Comparison of ENCODE assay signal across 8 cellular contexts in the genomic region with DNA sequence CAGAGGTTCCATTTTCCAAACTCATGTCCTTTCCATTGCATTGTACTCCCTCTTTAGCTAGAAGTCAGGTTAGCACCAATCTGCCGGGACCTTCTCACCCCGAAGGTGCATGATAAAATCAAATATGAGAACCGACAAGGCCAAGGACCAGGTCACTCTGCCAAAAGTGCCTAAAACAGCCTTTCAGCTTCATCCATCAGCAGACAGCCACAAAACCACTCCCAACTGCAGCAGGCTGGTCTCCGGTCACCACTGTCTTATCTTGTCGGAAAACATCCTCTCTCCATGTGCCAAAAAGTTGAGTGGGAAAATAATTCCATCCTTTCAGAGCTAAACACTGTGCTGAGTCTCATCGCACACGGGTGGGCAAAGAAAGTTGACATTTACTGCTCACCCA. TPM values are rescaled to one million over a fixed set of nuclear protein-coding genes. Genes with fewer than 3 reads are reported as not detected.
DNase-seq lines count a peak whose midpoint lies in the region; ATAC-seq and TF ChIP-seq lines count a peak whose summit lies in the region.

No MANE protein-coding gene starts in this region.

- POLR2A ChIA-PET in activated CD4-positive, alpha-beta T cell treated with anti-CD3 and anti-CD28 coated beads for 36 hours (lab: Charles Lee) = no interaction called here
- POLR2A ChIA-PET in activated CD8-positive, alpha-beta T cell treated with anti-CD3 and anti-CD28 coated beads for 36 hours (lab: Charles Lee) = interaction anchor here (1.2 kb wide), 3 partner anchors 9 to 60 kb away, joined by 3 to 4 read pairs (median 4); a partner anchor contains a TSS

- no peaks in the 10 kb centered on the region for H3K27me3 Mint-ChIP-seq in activated CD4-positive, alpha-beta T cell treated with anti-CD3 and anti-CD28 coated beads for 36 hours
- no peaks in the 10 kb centered on the region for H3K27me3 Mint-ChIP-seq in activated CD8-positive, alpha-beta T cell treated with anti-CD3 and anti-CD28 coated beads for 36 hours

- no peak for ATAC-seq in activated CD4-positive, alpha-beta T cell treated with anti-CD3 and anti-CD28 coated beads for 36 hours
- no peak for ATAC-seq in activated CD8-positive, alpha-beta T cell treated with anti-CD3 and anti-CD28 coated beads for 36 hours
- ATAC-seq in GM19397 (IDR thresholded peaks at IDR 0.05; ENCODE audit: unreplicated experiment) (no peak), HG02642 (IDR thresholded peaks at IDR 0.05; ENCODE audit: poor library complexity, unreplicated experiment) (no peak)

- H3K4me3 ChIP-seq in iPS-20b (ENCODE audit: low read length) (peak overlapping the region; percentile 95), stomach smooth muscle (ENCODE audit: low read length in 2 of 2) (peak overlapping the region; percentile 91 to 94)

- peak overlapping the region; percentile 87 for H3K4me3 Mint-ChIP-seq in activated CD4-positive, alpha-beta T cell treated with anti-CD3 and anti-CD28 coated beads for 36 hours
- H3K4me3 Mint-ChIP-seq in activated CD8-positive, alpha-beta T cell treated with anti-CD3 and anti-CD28 coated beads for 36 hours = peak overlapping the region; percentile 96

- CTCF ChIA-PET in activated CD4-positive, alpha-beta T cell treated with anti-CD3 and anti-CD28 coated beads for 36 hours (lab: Charles Lee) = interaction anchor here (0.6 to 2.1 kb wide), 4 partner anchors 9 to 114 kb away, joined by 3 to 7 read pairs (median 4); no protein-coding TSS in a partner anchor
- CTCF ChIA-PET in activated CD8-positive, alpha-beta T cell treated with anti-CD3 and anti-CD28 coated beads for 36 hours (lab: Charles Lee) = interaction anchor here (1.0 kb wide), 1 partner anchor 64 kb away, joined by 3 read pairs; no protein-coding TSS in a partner anchor

- peaks cover 2% of the 10 kb centered on the region for H3K36me3 Mint-ChIP-seq in activated CD4-positive, alpha-beta T cell treated with anti-CD3 and anti-CD28 coated beads for 36 hours (ENCODE audit: low read depth)
- peaks cover 5% of the 10 kb centered on the region for H3K36me3 Mint-ChIP-seq in activated CD8-positive, alpha-beta T cell treated with anti-CD3 and anti-CD28 coated beads for 36 hours (ENCODE audit: low read depth)

- no peak overlapping the region for H3K27ac ChIP-seq in iPS-20b (ENCODE audit: low read length)
- no peak overlapping the region for H3K27ac ChIP-seq in stomach smooth muscle (ENCODE audit: low read length)

- H3K9me3 ChIP-seq in iPS-20b (ENCODE audit: insufficient read depth, low read depth, low read length) (no peaks in the 10 kb centered on the region), stomach smooth muscle (ENCODE audit: control insufficient read depth in 2 of 2, low read length in 2 of 2) (no peaks in the 10 kb centered on the region)

- peaks cover 53% of the 10 kb centered on the region for H3K4me1 Mint-ChIP-seq in activated CD4-positive, alpha-beta T cell treated with anti-CD3 and anti-CD28 coated beads for 36 hours
- H3K4me1 Mint-ChIP-seq in activated CD8-positive, alpha-beta T cell treated with anti-CD3 and anti-CD28 coated beads for 36 hours (ENCODE audit: low read depth) = peaks cover 48% of the 10 kb centered on the region

- peak overlapping the region; percentile 79 for H3K27ac Mint-ChIP-seq in activated CD4-positive, alpha-beta T cell treated with anti-CD3 and anti-CD28 coated beads for 36 hours
- peak overlapping the region; percentile 34 for H3K27ac Mint-ChIP-seq in activated CD8-positive, alpha-beta T cell treated with anti-CD3 and anti-CD28 coated beads for 36 hours

- H3K9me3 Mint-ChIP-seq in activated CD4-positive, alpha-beta T cell treated with anti-CD3 and anti-CD28 coated beads for 36 hours (ENCODE audit: low read depth) = no peaks in the 10 kb centered on the region
- H3K9me3 Mint-ChIP-seq in activated CD8-positive, alpha-beta T cell treated with anti-CD3 and anti-CD28 coated beads for 36 hours = no peaks in the 10 kb centered on the region

- peaks cover 8% of the 10 kb centered on the region; the same call in 1 of the 2 replicates for H3K27me3 ChIP-seq in iPS-20b (ENCODE audit: insufficient read depth, low read length)
- no peaks in the 10 kb centered on the region for H3K27me3 ChIP-seq in stomach smooth muscle (ENCODE audit: control insufficient read depth in 1 of 2, insufficient read depth in 2 of 2, low read length in 2 of 2)

- no peaks in the 10 kb centered on the region for H3K36me3 ChIP-seq in iPS-20b (ENCODE audit: insufficient read depth, low read depth, low read length)
- peaks cover 0 to under 1% of the 10 kb centered on the region in 2 donors for H3K36me3 ChIP-seq in stomach smooth muscle (ENCODE audit: control insufficient read depth in 2 of 2, insufficient read depth in 2 of 2, low read length in 2 of 2)

- no peak for DNase-seq in activated CD4-positive, alpha-beta T cell treated with anti-CD3 and anti-CD28 coated beads for 36 hours
- DNase-seq in activated CD4-positive, alpha-beta T cell treated with anti-CD3 and anti-CD28 coated beads, Interleukin-2, amount 50 U/mL, for 1 hour = no peak
- no peak for DNase-seq in activated CD8-positive, alpha-beta T cell treated with anti-CD3 and anti-CD28 coated beads for 36 hours
- DNase-seq in T1000 (lab: John Stamatoyannopoulos, UW) = no peak

- H3K9ac ChIP-seq in iPS-20b (ENCODE audit: low read depth, low read length) (peak overlapping the region; percentile 88; the same call in 1 of the 2 replicates), stomach smooth muscle (ENCODE audit: low read length in 2 of 2) (peak overlapping the region; percentile 86)

- H3K4me1 ChIP-seq in iPS-20b (ENCODE audit: insufficient read depth, low read length) = peaks cover 10% of the 10 kb centered on the region; the same call in 1 of the 2 replicates
- H3K4me1 ChIP-seq in stomach smooth muscle (ENCODE audit: control insufficient read depth, insufficient read depth, low read length) = peaks cover 18% of the 10 kb centered on the region

- intact Hi-C loops in activated CD4-positive, alpha-beta T cell treated with anti-CD3 and anti-CD28 coated beads for 36 hours (cut with DNase I, micrococcal nuclease) = loop anchor here in 1 of 2 experiments (5.0 kb wide), 1 partner anchor 1010 kb away; a partner anchor contains a TSS
- intact Hi-C loops in activated CD8-positive, alpha-beta T cell treated with anti-CD3 and anti-CD28 coated beads for 36 hours (cut with micrococcal nuclease) = no loop called here

- no peak for TF ChIP-seq CTCF in activated CD8-positive, alpha-beta T cell treated with anti-CD3 and anti-CD28 coated beads for 36 hours (IDR thresholded peaks at IDR 0.05)

RNA-seq across cellular contexts. Expression of a gene that starts 1.4 kb away (rescaled TPM):
- total RNA-seq in activated CD4-positive, alpha-beta T cell treated with anti-CD3 and anti-CD28 coated beads for 36 hours = 10 to 100 TPM; 52.8 TPM
- total RNA-seq in activated CD8-positive, alpha-beta T cell treated with anti-CD3 and anti-CD28 coated beads for 36 hours = 10 to 100 TPM; 63.9 to 64.1 TPM

RNA-seq across cellular contexts. Expression of a gene that starts 1.6 kb away (rescaled TPM):
- total RNA-seq in activated CD4-positive, alpha-beta T cell treated with anti-CD3 and anti-CD28 coated beads for 36 hours = 10 to 100 TPM; 22.8 to 33.8 TPM
- 10 to 100 TPM; 20.0 to 22.6 TPM for total RNA-seq in activated CD8-positive, alpha-beta T cell treated with anti-CD3 and anti-CD28 coated beads for 36 hours

RNA-seq across cellular contexts. Expression of a gene that starts 60.0 kb away (rescaled TPM):
- 10 to 100 TPM; 80.8 to 92.0 TPM for total RNA-seq in activated CD4-positive, alpha-beta T cell treated with anti-CD3 and anti-CD28 coated beads for 36 hours
- 100 to 1,000 TPM in 1 of 2 experiments, 10 to 100 TPM in 1; 99.1 to 102 TPM for total RNA-seq in activated CD8-positive, alpha-beta T cell treated with anti-CD3 and anti-CD28 coated beads for 36 hours
